9 cellular contexts compared by ENCODE assay signal in genomic region chr10:120735773-120736371, GRCh38.
DNase-seq lines count a peak whose midpoint lies in the region; TF ChIP-seq lines count a peak whose summit lies in the region.
"Had no signal": no experiment of that assay in that cellular context is flagged by ENCODE, and none has a peak within 500 bp of the region (broad histone marks: within the 10 kb centered on the region; RNA-seq: fewer than 3 reads in every experiment).

No MANE protein-coding gene starts in this region.

- H3K9me3 ChIP-seq in right atrium auricular region: no peaks in the 10 kb centered on the region
- H3K9me3 ChIP-seq in uterus: no peaks in the 10 kb centered on the region
- H3K9me3 ChIP-seq: BLaER1 had no signal

- intact Hi-C loops in uterus (cut with DNase I; ENCODE audit: low total_unique reads): no loop called here

- DNase-seq in NCI-H1092 treated with DMSO at 0.1 percent for 48 hours (lab: John Stamatoyannopoulos, UW) (peak; percentile 6), NCI-H1092 (lab: John Stamatoyannopoulos, UW) (no peak), HT-29 (ENCODE audit: low spot score) (peak; percentile 45), SW480 (ENCODE audit: low spot score) (peak; percentile 55), right atrium auricular region (ENCODE audit: low spot score) (no peak), uterus (no peak)
- DNase-seq in activated CD8-positive, alpha-beta memory T cell treated with anti-CD3 and anti-CD28 coated beads, Interleukin-2, amount 50 U/mL, for 48 hours: no peak
- DNase-seq in activated CD4-positive, alpha-beta T cell treated with anti-CD3 and anti-CD28 coated beads, Interleukin-2, amount 50 U/mL, for 1 hour: no peak

- no peaks in the 10 kb centered on the region for H3K27me3 ChIP-seq in right atrium auricular region
- H3K27me3 ChIP-seq in uterus: no peaks in the 10 kb centered on the region
- H3K27me3 ChIP-seq: BLaER1 had no signal

- no peak overlapping the region for H3K27ac ChIP-seq in right atrium auricular region
- no peak overlapping the region for H3K27ac ChIP-seq in uterus
- H3K27ac ChIP-seq: BLaER1 had no signal

- H3K4me3 ChIP-seq in right atrium auricular region (no peak overlapping the region), uterus (no peak overlapping the region)
- H3K4me3 ChIP-seq: BLaER1 had no signal

- no peak for TF ChIP-seq POLR2A in uterus (IDR thresholded peaks at IDR 0.05)

- H3K36me3 ChIP-seq in right atrium auricular region (no peaks in the 10 kb centered on the region), uterus (no peaks in the 10 kb centered on the region)
- H3K36me3 ChIP-seq: BLaER1 had no signal

- TF ChIP-seq CTCF in right atrium auricular region (IDR thresholded peaks at IDR 0.05): peak; percentile 42 to 69
- peak; percentile 10 to 35 (median 24) for TF ChIP-seq CTCF in uterus (IDR thresholded peaks at IDR 0.05)

- H3K4me1 ChIP-seq in right atrium auricular region: no peaks in the 10 kb centered on the region
- H3K4me1 ChIP-seq in uterus: no peaks in the 10 kb centered on the region
- H3K4me1 ChIP-seq: BLaER1 had no signal

Comparison
In these comparisons a context has a peak if more than half of its experiments do, and no peak if none do; other contexts are left out.
1. DNase-seq: peak in NCI-H1092 treated with DMSO at 0.1 percent for 48 hours (single experiment), HT-29 (single experiment) and SW480 (single experiment); none in NCI-H1092 (single experiment), right atrium auricular region (single experiment), uterus (0 of 2), activated CD8-positive, alpha-beta memory T cell treated with anti-CD3 and anti-CD28 coated beads, Interleukin-2, amount 50 U/mL, for 48 hours (single experiment) and activated CD4-positive, alpha-beta T cell treated with anti-CD3 and anti-CD28 coated beads, Interleukin-2, amount 50 U/mL, for 1 hour (single experiment).